In genomic region chr2:7573166-7573845, GRCh38 we compare ENCODE assay signal across 16 cellular contexts.
"Had no signal": no experiment of that assay in that cellular context is flagged by ENCODE, and none has a peak within 500 bp of the region (broad histone marks: within the 10 kb centered on the region; RNA-seq: fewer than 3 reads in every experiment).

No MANE protein-coding gene starts in this region.

- ATAC-seq: activated CD4-positive, CD25-positive, alpha-beta regulatory T cell treated with anti-CD3 and anti-CD28 coated beads, Interleukin-2, amount 50 U/mL, for 24 hours; left ventricle myocardium superior had no signal

- H3K27me3 ChIP-seq: sigmoid colon, spleen, testis, upper lobe of left lung had no signal

- H3K27ac Mint-ChIP-seq: activated naive CD4-positive, alpha-beta T cell treated with anti-CD3 and anti-CD28 coated beads, Interleukin-2, amount 10 ng/mL, durations not matched to agents 7 days and 5 days; memory B cell; nephron had no signal

- H3K27me3 Mint-ChIP-seq: activated naive CD4-positive, alpha-beta T cell treated with anti-CD3 and anti-CD28 coated beads, Interleukin-2, amount 10 ng/mL, durations not matched to agents 7 days and 5 days; memory B cell; stimulated activated naive CD8-positive, alpha-beta T cell treated with anti-CD3 and anti-CD28 coated beads, Interleukin-15, amount 100 ng/mL, for 72 hours had no signal

- FAIRE-seq: colon had no signal

- H3K27ac ChIP-seq: esophagus squamous epithelium, sigmoid colon, spleen, testis, upper lobe of left lung had no signal

- H3K36me3 Mint-ChIP-seq: memory B cell had no signal

- H3K4me1 ChIP-seq: esophagus squamous epithelium, sigmoid colon, testis, upper lobe of left lung had no signal

- DNase-seq: esophagus squamous epithelium, glutamatergic neuron, kidney glomerular epithelial cell, left ventricle myocardium superior, sigmoid colon, spleen, SW 1271, T1000, testis, upper lobe of left lung had no signal

- H3K4me3 Mint-ChIP-seq: activated naive CD4-positive, alpha-beta T cell treated with anti-CD3 and anti-CD28 coated beads, Interleukin-2, amount 10 ng/mL, durations not matched to agents 7 days and 5 days; memory B cell; nephron had no signal

- H3K9me3 ChIP-seq: testis had no signal

- H3K36me3 ChIP-seq: esophagus squamous epithelium, sigmoid colon, spleen, upper lobe of left lung had no signal

- H3K4me3 ChIP-seq: esophagus squamous epithelium, sigmoid colon, spleen, testis, upper lobe of left lung had no signal

- H3K4me1 Mint-ChIP-seq: memory B cell, nephron had no signal
